In genomic region chr2:112936927-112937232, GRCh38 we compare ENCODE assay signal across 26 cellular contexts. TPM values are rescaled to one million over a fixed set of nuclear protein-coding genes. Genes with fewer than 3 reads are reported as not detected.
"Had no signal": no experiment of that assay in that cellular context is flagged by ENCODE, and none has a peak within 500 bp of the region (broad histone marks: within the 10 kb centered on the region; RNA-seq: fewer than 3 reads in every experiment).

No MANE protein-coding gene starts in this region.

- FAIRE-seq: bronchial epithelial cell had no signal

- H3K9me3 ChIP-seq: SJCRH30, SK-N-SH had no signal

- H3K36me3 Mint-ChIP-seq: activated naive CD8-positive, alpha-beta T cell treated with anti-CD3 and anti-CD28 coated beads for 36 hours had no signal

- H3K27ac ChIP-seq: coronary artery, SJCRH30 had no signal

- H3K4me3 ChIP-seq: coronary artery, SJCRH30 had no signal

- H3K4me2 ChIP-seq: SK-N-SH had no signal

- H3K4me3 Mint-ChIP-seq: activated CD4-positive, alpha-beta T cell treated with anti-CD3 and anti-CD28 coated beads, Interleukin-2, amount 10 ng/mL, durations not matched to agents 24 days and 14 days; activated naive CD4-positive, alpha-beta T cell treated with anti-CD3 and anti-CD28 coated beads for 36 hours; activated naive CD8-positive, alpha-beta T cell treated with anti-CD3 and anti-CD28 coated beads for 36 hours; activated T-helper 17 cell treated with anti-CD3 and anti-CD28 coated beads, Interleukin-2, amount 50 U/mL, for 72 hours had no signal

- H3K36me3 ChIP-seq: SJCRH30 had no signal

- H3K9ac ChIP-seq: SK-N-SH had no signal

- ATAC-seq: Right ventricle myocardium inferior had no signal

- H3K4me1 ChIP-seq: SJCRH30 had no signal

- H3K9me3 Mint-ChIP-seq: activated CD4-positive, alpha-beta T cell treated with anti-CD3 and anti-CD28 coated beads, Interleukin-2, amount 10 ng/mL, durations not matched to agents 24 days and 14 days; activated naive CD4-positive, alpha-beta T cell treated with anti-CD3 and anti-CD28 coated beads for 36 hours; activated naive CD8-positive, alpha-beta T cell treated with anti-CD3 and anti-CD28 coated beads for 36 hours; activated T-helper 17 cell treated with anti-CD3 and anti-CD28 coated beads, Interleukin-2, amount 50 U/mL, for 72 hours had no signal

- H3K27ac Mint-ChIP-seq: activated CD4-positive, alpha-beta T cell treated with anti-CD3 and anti-CD28 coated beads, Interleukin-2, amount 10 ng/mL, durations not matched to agents 24 days and 14 days; activated naive CD4-positive, alpha-beta T cell treated with anti-CD3 and anti-CD28 coated beads for 36 hours; activated naive CD8-positive, alpha-beta T cell treated with anti-CD3 and anti-CD28 coated beads for 36 hours; activated T-helper 17 cell treated with anti-CD3 and anti-CD28 coated beads, Interleukin-2, amount 50 U/mL, for 72 hours had no signal

- DNase-seq: activated CD4-positive, alpha-beta T cell treated with anti-CD3 and anti-CD28 coated beads, Interleukin-2, amount 10 ng/mL, durations not matched to agents 24 days and 14 days; activated CD4-positive, alpha-beta T cell treated with anti-CD3 and anti-CD28 coated beads, Interleukin-2, amount 50 U/mL, for 48 hours; activated CD4-positive, CD25-positive, alpha-beta regulatory T cell treated with anti-CD3 and anti-CD28 coated beads, Interleukin-2, amount 50 U/mL, for 72 hours; activated gamma-delta T cell; activated naive CD4-positive, alpha-beta T cell treated with anti-CD3 and anti-CD28 coated beads for 36 hours; activated naive CD8-positive, alpha-beta T cell treated with anti-CD3 and anti-CD28 coated beads for 36 hours; activated T-cell treated with anti-CD3 and anti-CD28 coated beads for 4 hours; activated T-cell treated with anti-CD3 and anti-CD28 coated beads, Interleukin-2, amount 50 U/mL, for 48 hours; central memory CD4-positive, alpha-beta T cell; Karpas-422; NCI-H1092; NCI-H1417 treated with DMSO at 0.1 percent for 48 hours; NCI-H1694; NCI-H2029 treated with DMSO at 0.1 percent for 48 hours; NCI-H510A treated with DMSO at 0.1 percent for 48 hours; NCI-H69; RPMI8226; SJCRH30; SK-N-SH had no signal

- H3K27me3 ChIP-seq: SJCRH30 had no signal

RNA-seq across cellular contexts. Expression of gene IL37, which starts 25.9 kb away (rescaled TPM):
- total RNA-seq: activated CD4-positive, alpha-beta T cell treated with anti-CD3 and anti-CD28 coated beads, Interleukin-2, amount 10 ng/mL, durations not matched to agents 24 days and 14 days; activated CD8-positive, alpha-beta memory T cell treated with anti-CD3 and anti-CD28 coated beads for 36 hours; activated naive CD4-positive, alpha-beta T cell treated with anti-CD3 and anti-CD28 coated beads for 36 hours; activated naive CD8-positive, alpha-beta T cell treated with anti-CD3 and anti-CD28 coated beads for 36 hours; bronchial epithelial cell; chondrocyte; Right ventricle myocardium inferior had no signal

RNA-seq across cellular contexts. Expression of gene IL36G, which starts 40.9 kb away (rescaled TPM):
- total RNA-seq: activated CD4-positive, alpha-beta T cell treated with anti-CD3 and anti-CD28 coated beads, Interleukin-2, amount 10 ng/mL, durations not matched to agents 24 days and 14 days; activated CD8-positive, alpha-beta memory T cell treated with anti-CD3 and anti-CD28 coated beads for 36 hours; activated naive CD4-positive, alpha-beta T cell treated with anti-CD3 and anti-CD28 coated beads for 36 hours; activated naive CD8-positive, alpha-beta T cell treated with anti-CD3 and anti-CD28 coated beads for 36 hours; bronchial epithelial cell; chondrocyte; Right ventricle myocardium inferior; SJCRH30; T-helper 1 cell treated with Interleukin-12 subunit alpha and Interleukin-12 subunit beta and Interleukin-4 antibody, amounts not matched to agents 30 ng/mL and 1 ng/mL, for 36 hours had no signal
